ENCODE assay signal across 9 cellular contexts in the genomic region with DNA sequence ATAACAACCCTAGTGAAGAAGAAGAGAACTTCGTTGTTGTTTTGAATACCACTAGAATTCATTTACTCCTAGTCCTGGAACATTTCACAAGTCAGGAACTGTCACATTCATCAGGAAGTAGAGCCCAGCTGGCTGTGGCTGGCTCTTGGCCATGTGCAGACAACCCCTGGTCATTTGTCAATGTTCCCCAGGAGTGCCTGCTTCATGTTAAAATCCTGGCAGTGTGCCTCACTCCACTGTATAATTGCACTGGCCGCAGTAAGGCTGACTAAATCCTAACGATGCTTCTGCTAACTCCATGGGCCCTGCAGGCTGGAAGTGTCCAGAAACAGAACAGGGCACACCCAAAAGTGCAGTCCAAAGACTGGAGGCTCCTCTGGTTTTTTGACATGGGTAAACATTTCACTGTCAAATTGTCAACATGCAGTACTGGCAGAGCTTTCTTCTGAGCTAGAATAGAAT. TPM values are rescaled to one million over a fixed set of nuclear protein-coding genes. Genes with fewer than 3 reads are reported as not detected.
A peak's percentile ranks its signal among the peaks of the same experiment; 100 is the strongest.
DNase-seq lines count a peak whose midpoint lies in the region; ATAC-seq and TF ChIP-seq lines count a peak whose summit lies in the region.
"Had no signal": no experiment of that assay in that cellular context is flagged by ENCODE, and none has a peak within 500 bp of the region (broad histone marks: within the 10 kb centered on the region; RNA-seq: fewer than 3 reads in every experiment).

No MANE protein-coding gene starts in this region.

- no peaks in the 10 kb centered on the region for H3K36me3 ChIP-seq in osteoblast (ENCODE audit: insufficient read depth, low read length)

- H3K9me3 ChIP-seq in osteoblast (ENCODE audit: low read depth, low read length), result no peaks in the 10 kb centered on the region

- no peaks in the 10 kb centered on the region for H3K9me3 Mint-ChIP-seq in activated naive CD8-positive, alpha-beta T cell treated with anti-CD3 and anti-CD28 coated beads for 36 hours
- no peaks in the 10 kb centered on the region for H3K9me3 Mint-ChIP-seq in activated CD4-positive, alpha-beta memory T cell treated with anti-CD3 and anti-CD28 coated beads, Interleukin-2, amount 10 ng/mL, durations not matched to agents 7 days and 5 days
- peaks cover 0 to under 1% of the 10 kb centered on the region in 2 donors for H3K9me3 Mint-ChIP-seq in stimulated activated naive B cell treated with anti-CD40 and anti-IgM and Interleukin-4, amounts not matched to agents 10 μg/mL and 1 μg/mL and 100 μg/mL, for 72 hours

- peaks cover 14% of the 10 kb centered on the region for H3K27me3 Mint-ChIP-seq in activated naive CD8-positive, alpha-beta T cell treated with anti-CD3 and anti-CD28 coated beads for 36 hours
- no peaks in the 10 kb centered on the region for H3K27me3 Mint-ChIP-seq in activated CD4-positive, alpha-beta memory T cell treated with anti-CD3 and anti-CD28 coated beads, Interleukin-2, amount 10 ng/mL, durations not matched to agents 7 days and 5 days
- peaks cover 0 to 17% of the 10 kb centered on the region in 2 donors for H3K27me3 Mint-ChIP-seq in stimulated activated naive B cell treated with anti-CD40 and anti-IgM and Interleukin-4, amounts not matched to agents 10 μg/mL and 1 μg/mL and 100 μg/mL, for 72 hours

- CTCF ChIA-PET in activated CD4-positive, alpha-beta memory T cell treated with anti-CD3 and anti-CD28 coated beads, Interleukin-2, amount 10 ng/mL, durations not matched to agents 7 days and 5 days (lab: Charles Lee), result no interaction called here

- ATAC-seq in esophagus mucosa, result peak; percentile 84
- ATAC-seq in stimulated activated naive B cell treated with anti-CD40 and anti-IgM and Interleukin-4, amounts not matched to agents 10 μg/mL and 1 μg/mL and 100 μg/mL, for 72 hours (replicated peaks), result no peak

- no peaks in the 10 kb centered on the region for H3K36me3 Mint-ChIP-seq in activated naive CD8-positive, alpha-beta T cell treated with anti-CD3 and anti-CD28 coated beads for 36 hours
- H3K36me3 Mint-ChIP-seq in activated CD4-positive, alpha-beta memory T cell treated with anti-CD3 and anti-CD28 coated beads, Interleukin-2, amount 10 ng/mL, durations not matched to agents 7 days and 5 days (ENCODE audit: low read depth), result no peaks in the 10 kb centered on the region
- H3K36me3 Mint-ChIP-seq in stimulated activated naive B cell treated with anti-CD40 and anti-IgM and Interleukin-4, amounts not matched to agents 10 μg/mL and 1 μg/mL and 100 μg/mL, for 72 hours, result no peaks in the 10 kb centered on the region

- no peak overlapping the region for H3K4me2 ChIP-seq in osteoblast (ENCODE audit: insufficient read depth, low read length)

- H3K27me3 ChIP-seq in osteoblast (ENCODE audit: insufficient read depth, low read length), result no peaks in the 10 kb centered on the region

- no peak overlapping the region for H3K27ac Mint-ChIP-seq in activated naive CD8-positive, alpha-beta T cell treated with anti-CD3 and anti-CD28 coated beads for 36 hours
- no peak overlapping the region for H3K27ac Mint-ChIP-seq in activated CD4-positive, alpha-beta memory T cell treated with anti-CD3 and anti-CD28 coated beads, Interleukin-2, amount 10 ng/mL, durations not matched to agents 7 days and 5 days
- no peak overlapping the region for H3K27ac Mint-ChIP-seq in stimulated activated naive B cell treated with anti-CD40 and anti-IgM and Interleukin-4, amounts not matched to agents 10 μg/mL and 1 μg/mL and 100 μg/mL, for 72 hours

- no peak overlapping the region for H2AFZ ChIP-seq in osteoblast (ENCODE audit: low read length)

- H3K27ac ChIP-seq in osteoblast (ENCODE audit: low read depth, low read length), result no peak overlapping the region

- H3K4me3 Mint-ChIP-seq in activated naive CD8-positive, alpha-beta T cell treated with anti-CD3 and anti-CD28 coated beads for 36 hours, result no peak overlapping the region
- H3K4me3 Mint-ChIP-seq in activated CD4-positive, alpha-beta memory T cell treated with anti-CD3 and anti-CD28 coated beads, Interleukin-2, amount 10 ng/mL, durations not matched to agents 7 days and 5 days, result no peak overlapping the region
- H3K4me3 Mint-ChIP-seq in stimulated activated naive B cell treated with anti-CD40 and anti-IgM and Interleukin-4, amounts not matched to agents 10 μg/mL and 1 μg/mL and 100 μg/mL, for 72 hours, result no peak overlapping the region

- DNase-seq in COR-L47 (lab: John Stamatoyannopoulos, UW) (peak; percentile 89), NCI-H226 (peak; percentile 25), osteoblast (ENCODE audit: insufficient read length, low spot score, missing footprints) (peak; percentile 14), GM19238 (ENCODE audit: insufficient read length, low spot score) (no peak)
- DNase-seq in activated naive CD8-positive, alpha-beta T cell treated with anti-CD3 and anti-CD28 coated beads for 36 hours, result no peak
- DNase-seq in activated CD4-positive, alpha-beta memory T cell treated with anti-CD3 and anti-CD28 coated beads, Interleukin-2, amount 10 ng/mL, durations not matched to agents 7 days and 5 days, result no peak
- no peak for DNase-seq in stimulated activated naive B cell treated with anti-CD40 and anti-IgM and Interleukin-4, amounts not matched to agents 10 μg/mL and 1 μg/mL and 100 μg/mL, for 72 hours

- TF ChIP-seq CTCF in osteoblast (IDR thresholded peaks at IDR 0.05; ENCODE audit: extremely low read depth, low read depth, low read length), result no peak

- no peak overlapping the region for H3K4me3 ChIP-seq in osteoblast (ENCODE audit: insufficient read depth, low read length)

- H3K4me1 ChIP-seq in osteoblast (ENCODE audit: insufficient read depth, low read length), result no peaks in the 10 kb centered on the region

- no peaks in the 10 kb centered on the region for H4K20me1 ChIP-seq in osteoblast (ENCODE audit: insufficient read depth, low read length)

- no peaks in the 10 kb centered on the region for H3K4me1 Mint-ChIP-seq in activated naive CD8-positive, alpha-beta T cell treated with anti-CD3 and anti-CD28 coated beads for 36 hours
- H3K4me1 Mint-ChIP-seq in activated CD4-positive, alpha-beta memory T cell treated with anti-CD3 and anti-CD28 coated beads, Interleukin-2, amount 10 ng/mL, durations not matched to agents 7 days and 5 days, result no peaks in the 10 kb centered on the region
- H3K4me1 Mint-ChIP-seq in stimulated activated naive B cell treated with anti-CD40 and anti-IgM and Interleukin-4, amounts not matched to agents 10 μg/mL and 1 μg/mL and 100 μg/mL, for 72 hours, result no peaks in the 10 kb centered on the region

- H3K79me2 ChIP-seq in osteoblast (ENCODE audit: insufficient read depth, low read length), result no peaks in the 10 kb centered on the region

- POLR2A ChIA-PET in activated CD4-positive, alpha-beta memory T cell treated with anti-CD3 and anti-CD28 coated beads, Interleukin-2, amount 10 ng/mL, durations not matched to agents 7 days and 5 days (lab: Charles Lee), result no interaction called here

RNA-seq across cellular contexts. Expression of a gene that starts 41.5 kb away (rescaled TPM):
- total RNA-seq in esophagus mucosa, result 32.8 TPM
- total RNA-seq in osteoblast, result not detected in 2 replicates
- total RNA-seq in activated naive CD8-positive, alpha-beta T cell treated with anti-CD3 and anti-CD28 coated beads for 36 hours, result not detected
- not detected for total RNA-seq in activated CD4-positive, alpha-beta memory T cell treated with anti-CD3 and anti-CD28 coated beads, Interleukin-2, amount 10 ng/mL, durations not matched to agents 7 days and 5 days
- total RNA-seq: NCI-H460 had no signal

Comparison
In these comparisons a context has a peak if more than half of its experiments do, and no peak if none do; other contexts are left out.
1. DNase-seq: peak in COR-L47 (single experiment), NCI-H226 (single experiment) and osteoblast (single experiment); none in activated naive CD8-positive, alpha-beta T cell treated with anti-CD3 and anti-CD28 coated beads for 36 hours (single experiment), GM19238 (single experiment), activated CD4-positive, alpha-beta memory T cell treated with anti-CD3 and anti-CD28 coated beads, Interleukin-2, amount 10 ng/mL, durations not matched to agents 7 days and 5 days (single experiment) and stimulated activated naive B cell treated with anti-CD40 and anti-IgM and Interleukin-4, amounts not matched to agents 10 μg/mL and 1 μg/mL and 100 μg/mL, for 72 hours (single experiment).
2. RNA of a gene that starts 41.5 kb away (total RNA-seq): 32.8 TPM in esophagus mucosa (single experiment); not detected in osteoblast, not detected in activated naive CD8-positive, alpha-beta T cell treated with anti-CD3 and anti-CD28 coated beads for 36 hours and not detected in activated CD4-positive, alpha-beta memory T cell treated with anti-CD3 and anti-CD28 coated beads, Interleukin-2, amount 10 ng/mL, durations not matched to agents 7 days and 5 days; every median in the first group is over 10 times any median in the second.